9 cellular contexts compared by ENCODE assay signal in genomic region chr6:158662607-158663464, GRCh38. TPM values are rescaled to one million over a fixed set of nuclear protein-coding genes. Genes with fewer than 3 reads are reported as not detected.
DNase-seq lines count a peak whose midpoint lies in the region; ATAC-seq, FAIRE-seq and TF ChIP-seq lines count a peak whose summit lies in the region.
"Had no signal": no experiment of that assay in that cellular context is flagged by ENCODE, and none has a peak within 500 bp of the region (broad histone marks: within the 10 kb centered on the region; RNA-seq: fewer than 3 reads in every experiment).

No MANE protein-coding gene starts in this region.

- no peak for FAIRE-seq in HTR-8/SVneo (lab: Jason Lieb, UNC)

- in situ Hi-C loops in brain microvascular endothelial cell (cut with HindIII; ENCODE audit: low pct_ligation_motif_present, low sequenced_read_pairs), result no loop called here

- H3K9me3 ChIP-seq in lower lobe of right lung, result no peaks in the 10 kb centered on the region

- H3K4me1 Mint-ChIP-seq in activated naive CD8-positive, alpha-beta T cell treated with anti-CD3 and anti-CD28 coated beads for 36 hours, result peaks cover 36% of the 10 kb centered on the region

- TF ChIP-seq CTCF in lower lobe of right lung (IDR thresholded peaks at IDR 0.05) (no peak), brain microvascular endothelial cell (IDR thresholded peaks at IDR 0.05; ENCODE audit: low read depth, low read length, missing control alignments) (no peak)

- no peaks in the 10 kb centered on the region for H3K9me3 Mint-ChIP-seq in activated naive CD8-positive, alpha-beta T cell treated with anti-CD3 and anti-CD28 coated beads for 36 hours

- H3K27me3 Mint-ChIP-seq in activated naive CD8-positive, alpha-beta T cell treated with anti-CD3 and anti-CD28 coated beads for 36 hours, result no peaks in the 10 kb centered on the region

- H3K27ac ChIP-seq in lower lobe of right lung, result peak overlapping the region; percentile 61
- peak overlapping the region; percentile 55 for H3K27ac ChIP-seq in urinary bladder (ENCODE audit: low read depth)
- no peak overlapping the region for H3K27ac ChIP-seq in brain microvascular endothelial cell

- no peak for DNase-seq in Right ventricle myocardium inferior (ENCODE audit: missing footprints)
- no peak for DNase-seq in cardiac septum (ENCODE audit: low spot score)
- DNase-seq in activated naive CD8-positive, alpha-beta T cell treated with anti-CD3 and anti-CD28 coated beads for 36 hours, result no peak
- DNase-seq in lower lobe of right lung, result no peak
- no peak for DNase-seq in activated gamma-delta T cell (lab: John Stamatoyannopoulos, UW)
- DNase-seq in HTR-8/SVneo (ENCODE audit: insufficient read length, low spot score), result no peak
- DNase-seq in brain microvascular endothelial cell, result no peak
- DNase-seq: EL had no signal

- H3K4me3 Mint-ChIP-seq in activated naive CD8-positive, alpha-beta T cell treated with anti-CD3 and anti-CD28 coated beads for 36 hours, result peak overlapping the region; percentile 61

- peak overlapping the region; percentile 31 for H3K4me3 ChIP-seq in lower lobe of right lung
- peak overlapping the region; percentile 21 for H3K4me3 ChIP-seq in urinary bladder (ENCODE audit: low read depth, low read length)
- no peak overlapping the region for H3K4me3 ChIP-seq in brain microvascular endothelial cell (ENCODE audit: low read depth, low read length)

- peaks cover 4% of the 10 kb centered on the region for H3K36me3 ChIP-seq in lower lobe of right lung
- H3K36me3 ChIP-seq in urinary bladder (ENCODE audit: insufficient read depth), result no peaks in the 10 kb centered on the region
- H3K36me3 ChIP-seq in brain microvascular endothelial cell (replicated peaks), result no peaks in the 10 kb centered on the region

- ATAC-seq in Right ventricle myocardium inferior (peak; percentile 44), lower lobe of right lung (no peak)

- peak overlapping the region; percentile 70 for H3K27ac Mint-ChIP-seq in activated naive CD8-positive, alpha-beta T cell treated with anti-CD3 and anti-CD28 coated beads for 36 hours

- intact Hi-C loops in Right ventricle myocardium inferior (cut with DNase I), result no loop called here
- intact Hi-C loops in cardiac septum (cut with DNase I), result no loop called here
- intact Hi-C loops in lower lobe of right lung (cut with DNase I), result no loop called here

- H3K4me1 ChIP-seq in lower lobe of right lung, result peaks cover 49% of the 10 kb centered on the region
- no peaks in the 10 kb centered on the region for H3K4me1 ChIP-seq in urinary bladder (ENCODE audit: insufficient read depth)

- WGBS in urinary bladder, result 32% methylated on average over 24 of the region's 24 CpGs

- no peaks in the 10 kb centered on the region for H3K27me3 ChIP-seq in lower lobe of right lung (ENCODE audit: low read depth)
- no peaks in the 10 kb centered on the region for H3K27me3 ChIP-seq in brain microvascular endothelial cell (replicated peaks)

- H3K36me3 Mint-ChIP-seq in activated naive CD8-positive, alpha-beta T cell treated with anti-CD3 and anti-CD28 coated beads for 36 hours, result peaks cover 68% of the 10 kb centered on the region

RNA-seq across cellular contexts. Expression of gene SYTL3, which starts 13.0 kb away (rescaled TPM):
- total RNA-seq in Right ventricle myocardium inferior, result 10.8 TPM
- total RNA-seq in cardiac septum, result 5.7 TPM
- 100 to 1,000 TPM in 1 of 2 experiments, 10 to 100 TPM in 1; 97.8 to 101 TPM for total RNA-seq in activated naive CD8-positive, alpha-beta T cell treated with anti-CD3 and anti-CD28 coated beads for 36 hours
- 13.9 TPM for total RNA-seq in lower lobe of right lung
- total RNA-seq in urinary bladder, result 4.9 TPM
- polyA plus RNA-seq in urinary bladder, result 6.3 TPM

RNA-seq across cellular contexts. Expression of gene DYNLT1, which starts 18.3 kb away (rescaled TPM):
- total RNA-seq in Right ventricle myocardium inferior (145 TPM), cardiac septum (131 TPM), lower lobe of right lung (101 TPM), urinary bladder (64.8 TPM)
- 10 to 100 TPM; 70.9 to 74.2 TPM for total RNA-seq in activated naive CD8-positive, alpha-beta T cell treated with anti-CD3 and anti-CD28 coated beads for 36 hours
- 193 TPM for polyA plus RNA-seq in urinary bladder
